ENCODE assay signal across 17 cellular contexts in the genomic region with DNA sequence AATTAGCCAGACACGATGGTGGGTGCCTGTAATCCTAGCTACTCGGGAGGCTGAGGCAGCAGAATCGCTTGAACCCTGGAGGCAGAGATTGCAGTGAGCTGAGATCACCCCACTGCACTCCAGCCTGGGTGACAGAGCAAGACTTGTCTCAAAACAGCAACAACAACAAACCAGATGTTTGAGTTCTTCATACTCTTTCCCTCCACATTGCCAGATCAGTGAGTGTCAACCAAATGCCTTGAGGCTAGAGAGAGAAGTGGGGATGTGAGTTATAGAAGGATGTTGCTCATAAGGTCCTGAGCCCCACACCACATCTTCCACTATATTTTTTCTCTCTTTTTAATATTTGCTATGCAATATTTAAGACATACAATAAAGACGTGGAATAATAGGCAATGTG. TPM values are rescaled to one million over a fixed set of nuclear protein-coding genes. Genes with fewer than 3 reads are reported as not detected.
DNase-seq lines count a peak whose midpoint lies in the region; ATAC-seq and TF ChIP-seq lines count a peak whose summit lies in the region.
"Had no signal": no experiment of that assay in that cellular context is flagged by ENCODE, and none has a peak within 500 bp of the region (broad histone marks: within the 10 kb centered on the region; RNA-seq: fewer than 3 reads in every experiment).

No MANE protein-coding gene starts in this region.

- CTCF ChIA-PET in RWPE1 (lab: Yijun Ruan, JAX): no interaction called here

- no peak overlapping the region for H2AFZ ChIP-seq in trophoblast cell (ENCODE audit: insufficient read depth, low read length, poor library complexity)
- H2AFZ ChIP-seq: GM23338 had no signal

- peaks cover 20% of the 10 kb centered on the region for H3K79me1 ChIP-seq in trophoblast cell (ENCODE audit: low read length)

- no peak for ATAC-seq in HG03045 (IDR thresholded peaks at IDR 0.05; ENCODE audit: unreplicated experiment)
- ATAC-seq: GM23338 had no signal

- DNase-seq in EL: peak; percentile 94
- DNase-seq in RWPE1 (ENCODE audit: low spot score): no peak
- DNase-seq in epithelial cell of prostate (ENCODE audit: low read depth, low spot score): no peak
- DNase-seq in trophoblast cell: peak; percentile 57 to 82
- no peak for DNase-seq in BE2C
- DNase-seq in glomerular visceral epithelial cell (ENCODE audit: extremely low spot score): no peak
- DNase-seq: activated CD4-positive, alpha-beta T cell treated with anti-CD3 and anti-CD28 coated beads, Interleukin-2, amount 50 U/mL, for 48 hours; activated T-cell treated with anti-CD3 and anti-CD28 coated beads, Interleukin-2, amount 50 U/mL, for 24 hours; brain microvascular endothelial cell; dermis blood vessel endothelial cell; glutamatergic neuron; left ventricle myocardium inferior; NCI-H748 treated with DMSO at 0.1 percent for 48 hours; thyroid gland had no signal

- H3K36me3 ChIP-seq in trophoblast cell (ENCODE audit: control insufficient read depth in 1 of 2, insufficient read depth in 2 of 2, low read length in 2 of 2) (no peaks in the 10 kb centered on the region), BE2C (no peaks in the 10 kb centered on the region; the same call in 1 of the 2 replicates)
- H3K36me3 ChIP-seq: brain microvascular endothelial cell, left ventricle myocardium inferior, thyroid gland had no signal

- H3K4me1 ChIP-seq in trophoblast cell (ENCODE audit: control insufficient read depth in 1 of 2, insufficient read depth in 2 of 2, low read length in 2 of 2): peaks cover 36 to 51% of the 10 kb centered on the region in 2 experiments
- H3K4me1 ChIP-seq in BE2C: peaks cover 9% of the 10 kb centered on the region

- no peak overlapping the region for H4K12ac ChIP-seq in trophoblast cell (ENCODE audit: low read depth, low read length)

- no peak overlapping the region for H2BK5ac ChIP-seq in trophoblast cell (ENCODE audit: low read depth, low read length, poor library complexity)

- H3K4me3 ChIP-seq in trophoblast cell (ENCODE audit: low read depth, low read length) (no peak overlapping the region), BE2C (ENCODE audit: low read depth, low read length) (no peak overlapping the region)
- H3K4me3 ChIP-seq: GM23338, left ventricle myocardium inferior, thyroid gland had no signal

- no peak overlapping the region for H3K4ac ChIP-seq in trophoblast cell (ENCODE audit: low read depth, low read length)

- H4K91ac ChIP-seq in trophoblast cell (ENCODE audit: low read depth, low read length): no peak overlapping the region

- H3K4me2 ChIP-seq in trophoblast cell (ENCODE audit: low read length): no peak overlapping the region
- H3K4me2 ChIP-seq: GM23338 had no signal

- H3K27me3 ChIP-seq in trophoblast cell (ENCODE audit: insufficient read depth, low read length) (no peaks in the 10 kb centered on the region), BE2C (no peaks in the 10 kb centered on the region)
- H3K27me3 ChIP-seq: brain microvascular endothelial cell, thyroid gland had no signal

- POLR2A ChIA-PET in RWPE1 (lab: Yijun Ruan, JAX; ENCODE audit: low non-redundant PET): no interaction called here

- no peak overlapping the region for H3K9ac ChIP-seq in trophoblast cell (ENCODE audit: low read length)

- TF ChIP-seq CTCF in RWPE1 (conservative IDR thresholded peaks at IDR 0.05; ENCODE audit: low read depth): no peak
- no peak for TF ChIP-seq CTCF in BE2C (IDR thresholded peaks at IDR 0.05; ENCODE audit: low read depth, low read length)

- no peak overlapping the region for H3K18ac ChIP-seq in trophoblast cell (ENCODE audit: low read length)

- H3K27ac ChIP-seq in RWPE1 (peak overlapping the region; percentile 64), epithelial cell of prostate (peak overlapping the region; percentile 80), trophoblast cell (ENCODE audit: low read depth, low read length) (peak overlapping the region; percentile 84)
- H3K27ac ChIP-seq: brain microvascular endothelial cell, left ventricle myocardium inferior, thyroid gland, VCaP had no signal

- no CpG with 5 or more reads among the region's 4 CpGs for WGBS in trophoblast cell (ENCODE audit: extremely low coverage, insufficient coverage, insufficient read length)

- H4K8ac ChIP-seq in trophoblast cell (ENCODE audit: low read depth, low read length): no peak overlapping the region

- no peak overlapping the region for H3K14ac ChIP-seq in trophoblast cell (ENCODE audit: low read length)

- H3K9me3 ChIP-seq in trophoblast cell (ENCODE audit: insufficient read depth, low read depth, low read length): no peaks in the 10 kb centered on the region
- H3K9me3 ChIP-seq in BE2C: no peaks in the 10 kb centered on the region
- H3K9me3 ChIP-seq: left ventricle myocardium inferior, thyroid gland had no signal

- H2BK12ac ChIP-seq in trophoblast cell (ENCODE audit: low read length): no peak overlapping the region

- H3K79me2 ChIP-seq in trophoblast cell (ENCODE audit: control insufficient read depth, insufficient read depth, low read length, poor library complexity): peaks cover 2% of the 10 kb centered on the region

- no peak overlapping the region for H2AK5ac ChIP-seq in trophoblast cell (ENCODE audit: low read length)

- no peak overlapping the region for H2BK120ac ChIP-seq in trophoblast cell (ENCODE audit: insufficient read depth, low read length, poor library complexity)

- H3K23ac ChIP-seq in trophoblast cell (ENCODE audit: low read length): no peak overlapping the region

RNA-seq across cellular contexts. Expression of a gene that starts 19.8 kb away (rescaled TPM):
- polyA plus RNA-seq in trophoblast cell (2013): 19.2 and 19.4 TPM in 2 replicates
- polyA plus RNA-seq in BE2C (2012; ENCODE audit: insufficient read depth, insufficient read length, low read depth): 9.4 TPM

RNA-seq across cellular contexts. Expression of a gene that starts 33.8 kb away (rescaled TPM):
- 6.6 and 7.8 TPM in 2 replicates for polyA plus RNA-seq in trophoblast cell (2013)
- polyA plus RNA-seq in BE2C (2012; ENCODE audit: insufficient read depth, insufficient read length, low read depth): 9.2 TPM

RNA-seq across cellular contexts. Expression of a gene that starts 44.6 kb away (rescaled TPM):
- 5.1 and 5.5 TPM in 2 replicates for polyA plus RNA-seq in trophoblast cell (2013)
- polyA plus RNA-seq in BE2C (2012; ENCODE audit: insufficient read depth, insufficient read length, low read depth): 2.7 TPM

Comparison
In these comparisons a context has a peak if more than half of its experiments do, and no peak if none do; other contexts are left out.
1. DNase-seq: peak in EL (single experiment) and trophoblast cell (2 of 2); none in RWPE1 (single experiment), epithelial cell of prostate (single experiment), BE2C (single experiment) and glomerular visceral epithelial cell (single experiment).
2. Peak in every context shown above with its lines, with median percentiles within 50 percentile points of each other: H3K27ac ChIP-seq.